9 cellular contexts compared by ENCODE assay signal in genomic region chr5:141650851-141651727, GRCh38. TPM values are rescaled to one million over a fixed set of nuclear protein-coding genes. Genes with fewer than 3 reads are reported as not detected.
DNase-seq lines count a peak whose midpoint lies in the region; ATAC-seq and TF ChIP-seq lines count a peak whose summit lies in the region.
"Had no signal": no experiment of that assay in that cellular context is flagged by ENCODE, and none has a peak within 500 bp of the region (broad histone marks: within the 10 kb centered on the region; RNA-seq: fewer than 3 reads in every experiment).

Gene FCHSD1 (minus strand): TSS chr5:141651418. CDS start chr5:141651368, 50 bp downstream.

- peak within 1 kb of the TSS; percentile 81 for H3K27ac ChIP-seq in lower lobe of right lung

- no peaks in the 10 kb centered on the region for H3K27me3 ChIP-seq in lower lobe of right lung (ENCODE audit: low read depth)

- TF ChIP-seq CTCF in lower lobe of right lung (IDR thresholded peaks at IDR 0.05) = peak; percentile 15

- H3K9me3 ChIP-seq in lower lobe of right lung = no peaks in the 10 kb centered on the region

- DNase-seq in NCI-H2081 (lab: John Stamatoyannopoulos, UW) (peak; percentile 28 to 43), NCI-H2081 treated with DMSO at 0.1 percent for 48 hours (lab: John Stamatoyannopoulos, UW) (no peak), NCI-H2227 (lab: John Stamatoyannopoulos, UW; ENCODE audit: unreplicated experiment) (peak; percentile 78), ecto neural progenitor cell (ENCODE audit: low spot score) (peak; percentile 97), lower lobe of right lung (peak; percentile 93)
- DNase-seq in activated CD4-positive, alpha-beta T cell treated with anti-CD3 and anti-CD28 coated beads, Interleukin-2, amount 50 U/mL, for 24 hours (ENCODE audit: low read depth in 1 of 2, low spot score in 1 of 2) = peak; percentile 65 to 75
- DNase-seq in stimulated activated CD4-positive, alpha-beta T cell treated with anti-CD3 and anti-CD28 coated beads, Interleukin-4, amount 100 ng/mL, for 48 hours (ENCODE audit: low read depth in 2 of 2) = peak; percentile 80 to 85
- DNase-seq: DND-41 had no signal

- peaks cover 15% of the 10 kb centered on the region for H3K4me1 ChIP-seq in lower lobe of right lung

- intact Hi-C loops in lower lobe of right lung (cut with DNase I) = no loop called here

- peaks cover 37% of the 10 kb centered on the region for H3K36me3 ChIP-seq in lower lobe of right lung

- peak within 1 kb of the TSS; percentile 79 for H3K4me3 ChIP-seq in lower lobe of right lung

- ATAC-seq in HG02870 (IDR thresholded peaks at IDR 0.05; ENCODE audit: unreplicated experiment) (peak; percentile 96), lower lobe of right lung (peak; percentile 96 to 98)

RNA-seq across cellular contexts. Expression of gene FCHSD1, which starts in this region (rescaled TPM):
- 20.4 TPM for total RNA-seq in lower lobe of right lung
